8 cellular contexts compared by ENCODE assay signal in the genomic region with DNA sequence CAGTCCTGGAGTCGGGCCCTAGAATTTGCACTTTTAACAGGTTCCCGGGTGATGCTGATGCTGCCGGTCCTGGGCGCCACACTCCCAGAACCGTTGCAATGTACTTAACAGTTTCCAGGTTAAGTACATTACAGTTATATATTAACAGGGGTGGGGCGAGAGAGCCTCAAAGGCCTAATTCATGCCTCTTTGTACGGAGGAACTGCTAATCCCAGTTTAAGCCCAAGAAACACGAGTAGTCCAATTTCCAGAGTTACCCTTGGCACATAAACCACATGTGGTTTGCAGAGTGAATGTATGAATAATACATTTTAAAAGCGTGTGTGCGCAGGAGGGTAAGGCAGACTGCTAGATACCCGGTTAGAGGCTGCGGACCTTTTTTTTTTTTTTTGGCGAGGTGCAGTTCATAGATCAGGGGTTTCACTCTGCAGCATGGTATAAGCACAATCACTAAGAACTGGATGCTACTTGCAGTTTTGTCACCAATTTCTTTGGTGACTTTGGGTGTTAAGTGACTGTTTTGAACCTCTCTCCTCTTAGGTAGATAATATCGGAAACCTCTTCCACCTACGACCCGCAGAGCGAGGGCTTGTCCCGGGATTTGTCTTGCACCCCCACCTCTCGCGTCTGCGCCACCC. TPM values are rescaled to one million over a fixed set of nuclear protein-coding genes. Genes with fewer than 3 reads are reported as not detected.
A peak's percentile ranks its signal among the peaks of the same experiment; 100 is the strongest.
DNase-seq lines count a peak whose midpoint lies in the region; ATAC-seq and TF ChIP-seq lines count a peak whose summit lies in the region.

No MANE protein-coding gene starts in this region.

- H3K9ac ChIP-seq in SK-N-SH, result peak overlapping the region; percentile 87

- no peak overlapping the region for H3K4me3 Mint-ChIP-seq in type B pancreatic cell

- H3K9me2 ChIP-seq in SK-N-SH, result no peaks in the 10 kb centered on the region

- H3F3A ChIP-seq in SK-N-SH (replicated peaks; ENCODE audit: insufficient read depth), result peaks cover 9% of the 10 kb centered on the region

- intact Hi-C loops in esophagus squamous epithelium (cut with DNase I), result no loop called here

- peak overlapping the region; percentile 97 for H2AFZ ChIP-seq in SK-N-SH (ENCODE audit: low read depth)
- peak overlapping the region; percentile 83 for H2AFZ ChIP-seq in neuron (ENCODE audit: low read depth, low read length)

- H3K9me3 Mint-ChIP-seq in type B pancreatic cell, result no peaks in the 10 kb centered on the region

- H3K4me2 ChIP-seq in SK-N-SH, result peak overlapping the region; percentile 90

- peaks cover 5% of the 10 kb centered on the region for H3K36me3 Mint-ChIP-seq in type B pancreatic cell

- H3K27me3 Mint-ChIP-seq in type B pancreatic cell, result no peaks in the 10 kb centered on the region

- H3K27ac Mint-ChIP-seq in type B pancreatic cell, result no peak overlapping the region

- no peaks in the 10 kb centered on the region for H4K20me1 ChIP-seq in SK-N-SH (ENCODE audit: insufficient read depth)

- TF ChIP-seq POLR2A in esophagus squamous epithelium (IDR thresholded peaks at IDR 0.05), result no peak

- ATAC-seq in GM19455 (IDR thresholded peaks at IDR 0.05; ENCODE audit: unreplicated experiment) (peak; percentile 25), HG03442 (IDR thresholded peaks at IDR 0.05; ENCODE audit: unreplicated experiment) (peak; percentile 18)

- peaks cover 67% of the 10 kb centered on the region for H3K79me2 ChIP-seq in SK-N-SH (ENCODE audit: insufficient read depth)

- no peak for TF ChIP-seq CTCF in SK-N-SH (IDR thresholded peaks at IDR 0.05)
- TF ChIP-seq CTCF in esophagus squamous epithelium (IDR thresholded peaks at IDR 0.05), result peak in 1 of 6 experiments; percentile 33
- no peak for TF ChIP-seq CTCF in type B pancreatic cell (conservative IDR thresholded peaks at IDR 0.05)

- H3K4me1 Mint-ChIP-seq in type B pancreatic cell (ENCODE audit: unreplicated experiment), result peaks cover 24% of the 10 kb centered on the region

- peak; percentile 35 for DNase-seq in GM03348 (ENCODE audit: low spot score)
- DNase-seq in SK-N-SH, result peak; percentile 37
- DNase-seq in esophagus squamous epithelium (lab: John Stamatoyannopoulos, UW), result no peak
- DNase-seq in type B pancreatic cell (ENCODE audit: extremely low spot score, unreplicated experiment), result no peak
- DNase-seq in Ammon's horn (ENCODE audit: low spot score), result no peak

- H3K27ac ChIP-seq in SK-N-SH (ENCODE audit: low read depth in 2 of 2, low read length in 1 of 2), result peak overlapping the region; percentile 75 to 97; a peak in 3 of 4 replicates
- peak overlapping the region; percentile 82 to 88 (median 86) for H3K27ac ChIP-seq in esophagus squamous epithelium

- H3K27me3 ChIP-seq in SK-N-SH (ENCODE audit: insufficient read depth) (no peaks in the 10 kb centered on the region), esophagus squamous epithelium (no peaks in the 10 kb centered on the region), neuron (ENCODE audit: insufficient read depth, low read length) (no peaks in the 10 kb centered on the region)

- POLR2A ChIA-PET in SK-N-SH (lab: Yijun Ruan, JAX), result interaction anchor here (0.6 to 1.2 kb wide), 2 partner anchors 18 to 41 kb away, joined by 3 read pairs; no protein-coding TSS in a partner anchor

- H3K4me1 ChIP-seq in SK-N-SH (ENCODE audit: control insufficient read depth in 1 of 2, insufficient read depth in 2 of 2, low read depth in 1 of 2, low read length in 1 of 2) (peaks cover 0 to 26% of the 10 kb centered on the region in 2 experiments; a peak in 2 of 4 replicates), esophagus squamous epithelium (peaks cover 7 to 36% (median 13%) of the 10 kb centered on the region in 3 donors), neuron (ENCODE audit: insufficient read depth, low read length) (peaks cover 20% of the 10 kb centered on the region)

- WGBS in SK-N-SH (ENCODE audit: low lambda C conversion rate), result 2% methylated on average over 21 of the region's 21 CpGs
- 0 to 2% methylated on average over 11 to 12 of the region's 21 CpGs for WGBS in esophagus squamous epithelium, 2 donors

- no peak for TF ChIP-seq EP300 in SK-N-SH (IDR thresholded peaks at IDR 0.05; ENCODE audit: borderline replicate concordance in 1 of 2, low read depth in 1 of 2, low read length in 1 of 2)

- peak overlapping the region; percentile 93 to 99 for H3K4me3 ChIP-seq in SK-N-SH (ENCODE audit: low read depth in 2 of 2, low read length in 1 of 2)
- H3K4me3 ChIP-seq in esophagus squamous epithelium, result peak overlapping the region; percentile 67 to 96 (median 88)
- peak overlapping the region; percentile 88 for H3K4me3 ChIP-seq in neuron (ENCODE audit: low read length)

- H3K36me3 ChIP-seq in SK-N-SH (replicated peaks in 1 of 2; ENCODE audit: control insufficient read depth in 1 of 2, insufficient read depth in 2 of 2, low read length in 1 of 2) (peaks cover 31 to 32% of the 10 kb centered on the region in 2 experiments), esophagus squamous epithelium (peaks cover 0 to 20% (median 4%) of the 10 kb centered on the region in 3 donors), neuron (ENCODE audit: insufficient read depth, low read length) (peaks cover 28% of the 10 kb centered on the region)

- no peak for TF ChIP-seq RAD21 in SK-N-SH (IDR thresholded peaks at IDR 0.05; ENCODE audit: low read length)

- H3K9me3 ChIP-seq in SK-N-SH (no peaks in the 10 kb centered on the region), esophagus squamous epithelium (no peaks in the 10 kb centered on the region), neuron (ENCODE audit: low read length) (no peaks in the 10 kb centered on the region)

- CTCF ChIA-PET in SK-N-SH (lab: Yijun Ruan, JAX), result no interaction called here

TF ChIP-seq in SK-N-SH, 30 proteins besides CTCF, POLR2A, EP300 and RAD21:
- TF ChIP-seq CHD2 (IDR thresholded peaks at IDR 0.05; ENCODE audit: low read length, partially characterized antibody) (no peak), POLR2AphosphoS5 (IDR thresholded peaks at IDR 0.05; ENCODE audit: low read depth, low read length) (no peak), FOXM1 (IDR thresholded peaks at IDR 0.05; ENCODE audit: low read depth) (no peak), GATA2 (CRISPR knock-in tag; IDR thresholded peaks at IDR 0.05) (no peak; the same call in 1 of the 2 replicates), YY1 (IDR thresholded peaks at IDR 0.05; ENCODE audit: low read depth) (no peak), JUND (IDR thresholded peaks at IDR 0.05) (no peak), NRF1 (IDR thresholded peaks at IDR 0.05; ENCODE audit: low read depth, low read length) (no peak), TCF12 (IDR thresholded peaks at IDR 0.05) (no peak), MXI1 (IDR thresholded peaks at IDR 0.05; ENCODE audit: low read depth, low read length) (no peak), RCOR1 (IDR thresholded peaks at IDR 0.05; ENCODE audit: low read length) (no peak)
- TF ChIP-seq, protein P1, sequence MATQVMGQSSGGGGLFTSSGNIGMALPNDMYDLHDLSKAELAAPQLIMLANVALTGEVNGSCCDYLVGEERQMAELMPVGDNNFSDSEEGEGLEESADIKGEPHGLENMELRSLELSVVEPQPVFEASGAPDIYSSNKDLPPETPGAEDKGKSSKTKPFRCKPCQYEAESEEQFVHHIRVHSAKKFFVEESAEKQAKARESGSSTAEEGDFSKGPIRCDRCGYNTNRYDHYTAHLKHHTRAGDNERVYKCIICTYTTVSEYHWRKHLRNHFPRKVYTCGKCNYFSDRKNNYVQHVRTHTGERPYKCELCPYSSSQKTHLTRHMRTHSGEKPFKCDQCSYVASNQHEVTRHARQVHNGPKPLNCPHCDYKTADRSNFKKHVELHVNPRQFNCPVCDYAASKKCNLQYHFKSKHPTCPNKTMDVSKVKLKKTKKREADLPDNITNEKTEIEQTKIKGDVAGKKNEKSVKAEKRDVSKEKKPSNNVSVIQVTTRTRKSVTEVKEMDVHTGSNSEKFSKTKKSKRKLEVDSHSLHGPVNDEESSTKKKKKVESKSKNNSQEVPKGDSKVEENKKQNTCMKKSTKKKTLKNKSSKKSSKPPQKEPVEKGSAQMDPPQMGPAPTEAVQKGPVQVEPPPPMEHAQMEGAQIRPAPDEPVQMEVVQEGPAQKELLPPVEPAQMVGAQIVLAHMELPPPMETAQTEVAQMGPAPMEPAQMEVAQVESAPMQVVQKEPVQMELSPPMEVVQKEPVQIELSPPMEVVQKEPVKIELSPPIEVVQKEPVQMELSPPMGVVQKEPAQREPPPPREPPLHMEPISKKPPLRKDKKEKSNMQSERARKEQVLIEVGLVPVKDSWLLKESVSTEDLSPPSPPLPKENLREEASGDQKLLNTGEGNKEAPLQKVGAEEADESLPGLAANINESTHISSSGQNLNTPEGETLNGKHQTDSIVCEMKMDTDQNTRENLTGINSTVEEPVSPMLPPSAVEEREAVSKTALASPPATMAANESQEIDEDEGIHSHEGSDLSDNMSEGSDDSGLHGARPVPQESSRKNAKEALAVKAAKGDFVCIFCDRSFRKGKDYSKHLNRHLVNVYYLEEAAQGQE (IDR thresholded peaks at IDR 0.05; ENCODE audit: low read depth, low read length), result no peak

RNA-seq across cellular contexts. Expression of a gene that starts 0.7 kb away (rescaled TPM):
- 67.4 and 85.8 TPM in 2 replicates for polyA plus RNA-seq in SK-N-SH (2012; rRNA removed)
- 50.5 and 63.2 TPM in 2 replicates for polyA plus RNA-seq in SK-N-SH (2012; cell fraction: cytosol; rRNA removed)
- polyA plus RNA-seq in SK-N-SH (2012; cell fraction: nucleus; rRNA removed), result 59.2 and 97.9 TPM in 2 replicates
- total RNA-seq in esophagus squamous epithelium (10 to 100 TPM; 18.9 to 64.3 (median 35.3) TPM), type B pancreatic cell (ENCODE audit: low replicate concordance) (53.6 and 79.8 TPM in 2 replicates)

RNA-seq across cellular contexts. Expression of a gene that starts 0.8 kb away (rescaled TPM):
- 2.8 and 3.9 TPM in 2 replicates for polyA plus RNA-seq in SK-N-SH (2012; rRNA removed)
- polyA plus RNA-seq in SK-N-SH (2012; cell fraction: cytosol; rRNA removed), result 4.0 and 5.5 TPM in 2 replicates
- polyA plus RNA-seq in SK-N-SH (2012; cell fraction: nucleus; rRNA removed), result 2.7 and 5.4 TPM in 2 replicates
- total RNA-seq in esophagus squamous epithelium, result 10 to 100 TPM in 3 of 4 donors, under 1 TPM in 1; 0.61 to 23.5 (median 13.3) TPM
- total RNA-seq in type B pancreatic cell (ENCODE audit: low replicate concordance), result 14.6 and 23.7 TPM in 2 replicates

Comparison
In these comparisons a context has a peak if more than half of its experiments do, and no peak if none do; other contexts are left out.
1. DNase-seq: peak in GM03348 (single experiment) and SK-N-SH (single experiment); none in esophagus squamous epithelium (single experiment), type B pancreatic cell (single experiment) and Ammon's horn (single experiment).
2. Peak in every context shown above with its lines, with median percentiles within 50 percentile points of each other: H3K4me3 ChIP-seq.